Comparison of ENCODE assay signal across 8 cellular contexts in genomic region chr14:65302571-65303184, GRCh38.
DNase-seq lines count a peak whose midpoint lies in the region; ATAC-seq, FAIRE-seq and TF ChIP-seq lines count a peak whose summit lies in the region.

No MANE protein-coding gene starts in this region.

- no peak for TF ChIP-seq CTCF in GM13976 (IDR thresholded peaks at IDR 0.05; ENCODE audit: borderline replicate concordance, control extremely low read depth, extremely low read depth, insufficient read depth, missing control alignments)

- in situ Hi-C loops in GM13976 (cut with MboI; ENCODE audit: low sequenced_read_pairs, unreplicated experiment), result no loop called here

- DNase-seq in GM13976 (ENCODE audit: low spot score) (peak; percentile 69), HTR-8/SVneo (ENCODE audit: insufficient read length, low spot score) (no peak), GF-D8 (lab: John Stamatoyannopoulos, UW) (no peak), KG1 (lab: John Stamatoyannopoulos, UW) (no peak), DMS 273 treated with DMSO at 0.1 percent for 48 hours (lab: John Stamatoyannopoulos, UW) (no peak)
- DNase-seq in activated T-cell treated with anti-CD3 and anti-CD28 coated beads, Interleukin-2, amount 50 U/mL, for 48 hours, result peak; percentile 71 to 78
- DNase-seq in stimulated activated CD8-positive, alpha-beta memory T cell treated with anti-CD3 and anti-CD28 coated beads, Interleukin-4, amount 100 ng/mL, for 24 hours (ENCODE audit: low read depth), result peak; percentile 41

- ATAC-seq in GM21515 (IDR thresholded peaks at IDR 0.05; ENCODE audit: unreplicated experiment), result peak; percentile 50

- peak; percentile 95 for FAIRE-seq in HTR-8/SVneo (lab: Jason Lieb, UNC)

Comparison
In these comparisons a context has a peak if more than half of its experiments do, and no peak if none do; other contexts are left out.
1. DNase-seq: peak in GM13976 (single experiment), activated T-cell treated with anti-CD3 and anti-CD28 coated beads, Interleukin-2, amount 50 U/mL, for 48 hours (2 of 2) and stimulated activated CD8-positive, alpha-beta memory T cell treated with anti-CD3 and anti-CD28 coated beads, Interleukin-4, amount 100 ng/mL, for 24 hours (single experiment); none in HTR-8/SVneo (single experiment), GF-D8 (single experiment), KG1 (single experiment) and DMS 273 treated with DMSO at 0.1 percent for 48 hours (single experiment).